27 cellular contexts compared by ENCODE assay signal in the genomic region with DNA sequence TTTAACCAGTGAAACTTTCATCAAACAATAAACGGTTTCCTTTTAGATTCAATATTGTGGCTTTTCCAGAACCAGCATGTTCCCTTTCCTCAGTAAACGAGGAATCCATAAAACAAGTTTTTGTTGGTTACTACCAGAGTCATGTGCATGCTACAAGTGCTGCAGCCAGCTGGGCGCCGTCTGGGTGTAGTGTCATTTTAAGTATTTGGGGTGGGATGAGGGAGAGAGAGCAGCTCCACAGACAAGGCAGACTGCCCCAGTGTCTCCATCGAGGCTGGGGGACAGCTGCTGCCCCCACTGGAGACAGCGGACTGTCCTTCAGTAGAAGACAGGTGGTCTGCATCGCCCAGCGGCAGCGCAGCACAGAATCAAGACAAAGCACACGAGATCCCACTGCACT. TPM values are rescaled to one million over a fixed set of nuclear protein-coding genes. Genes with fewer than 3 reads are reported as not detected.
DNase-seq lines count a peak whose midpoint lies in the region; ATAC-seq, FAIRE-seq and TF ChIP-seq lines count a peak whose summit lies in the region.
"Had no signal": no experiment of that assay in that cellular context is flagged by ENCODE, and none has a peak within 500 bp of the region (broad histone marks: within the 10 kb centered on the region; RNA-seq: fewer than 3 reads in every experiment).

No MANE protein-coding gene starts in this region.

- H3K4me1 ChIP-seq in A673 (ENCODE audit: insufficient read depth, low read length, poor library complexity, severe bottlenecking) (no peaks in the 10 kb centered on the region), HUES64 (ENCODE audit: insufficient read depth, low read length) (peaks cover 27% of the 10 kb centered on the region), H1 (replicated peaks in 1 of 4; ENCODE audit: control insufficient read depth in 3 of 4, insufficient read depth in 4 of 4, low read length in 3 of 4) (peaks cover 5 to 18% (median 13%) of the 10 kb centered on the region in 4 experiments)
- H3K4me1 ChIP-seq: colonic mucosa had no signal

- H3K36me3 Mint-ChIP-seq in nephron progenitor cell (ENCODE audit: low read depth), result peaks cover 41% of the 10 kb centered on the region

- no peak for TF ChIP-seq CTCF in A673 (conservative IDR thresholded peaks at IDR 0.05; ENCODE audit: low read depth, low read length)
- TF ChIP-seq CTCF in H1 (IDR thresholded peaks at IDR 0.05; ENCODE audit: control extremely low read depth in 1 of 3, insufficient read depth in 1 of 3, low read depth in 1 of 3, low read length in 3 of 3), result no peak
- no peak for TF ChIP-seq CTCF in nephron progenitor cell (IDR thresholded peaks at IDR 0.05)

- H3K9ac ChIP-seq in HUES64 (ENCODE audit: low read depth, low read length) (no peak overlapping the region), H1 (replicated peaks in 1 of 4; ENCODE audit: extremely low read depth in 1 of 4, low read depth in 3 of 4, low read length in 3 of 4) (no peak overlapping the region)

- H2AK5ac ChIP-seq in H1 (ENCODE audit: low read depth, low read length), result no peak overlapping the region

- TSS peak; percentile 55 for BruUV-seq in A673 (replicated peaks; lab: Mats Ljungman, UMichigan)

- H2AFZ ChIP-seq in H1 (ENCODE audit: low read length), result no peak overlapping the region
- H2AFZ ChIP-seq: PC-9 had no signal

- intact Hi-C loops in A673 (cut with micrococcal nuclease; ENCODE audit: unreplicated experiment), result no loop called here

- no peak for FAIRE-seq in H1 (lab: Jason Lieb, UNC)
- FAIRE-seq: D721Med, GM12892, islet of Langerhans had no signal

- H4K5ac ChIP-seq in H1 (ENCODE audit: insufficient read length, low read depth, low read length), result no peak overlapping the region

- peaks cover 0 to 9% of the 10 kb centered on the region in 2 experiments for H4K20me1 ChIP-seq in H1 (replicated peaks in 1 of 2; ENCODE audit: control insufficient read depth in 1 of 2, insufficient read depth in 2 of 2, low read length in 2 of 2)

- no peak overlapping the region for H3K56ac ChIP-seq in H1 (replicated peaks; ENCODE audit: insufficient read length, low read depth, low read length)

- peaks cover 0 to under 1% of the 10 kb centered on the region in 2 experiments; a peak in 1 of 4 replicates for H3K79me2 ChIP-seq in H1 (ENCODE audit: control insufficient read depth in 1 of 2, insufficient read depth in 2 of 2, low read length in 2 of 2)

- H2BK12ac ChIP-seq in H1 (ENCODE audit: low read depth, low read length), result peak overlapping the region; percentile 76; the same call in 1 of the 2 replicates

- H3K4me3 ChIP-seq in A673 (ENCODE audit: low read depth, low read length, poor library complexity, severe bottlenecking) (no peak overlapping the region), HUES64 (ENCODE audit: low read length) (no peak overlapping the region), H1 (ENCODE audit: extremely low read depth in 1 of 4, insufficient read depth in 2 of 4, low read depth in 3 of 4, low read length in 4 of 4) (no peak overlapping the region)
- H3K4me3 ChIP-seq: colonic mucosa, gastrocnemius medialis, mucosa of descending colon, PC-9 had no signal

- peak overlapping the region; percentile 61 for H2BK5ac ChIP-seq in H1 (ENCODE audit: low read depth, low read length)

- WGBS in HUES64, result 87% methylated on average over 10 of the region's 10 CpGs
- WGBS in H1 (ENCODE audit: extremely low coverage in 1 of 2, insufficient coverage in 1 of 2, insufficient read length in 1 of 2, insufficient replicate concordance in 2 of 2, low coverage in 1 of 2, low lambda C conversion rate in 2 of 2, missing lambda C conversion rate in 1 of 2), 2 experiments, result 85% methylated on average over 10 of the region's 10 CpGs; no CpG with 5 or more reads in 1 of the 2 experiments

- POLR2A ChIA-PET in A673 (lab: Charles Lee; ENCODE audit: low non-redundant PET), result no interaction called here
- POLR2A ChIA-PET in H1 (lab: Charles Lee; ENCODE audit: partially characterized antibody), result interaction anchor here (0.5 to 31.1 kb wide), 5 partner anchors 9 to 107 kb away, joined by 3 to 573 read pairs (median 5); a partner anchor contains a TSS

- no peak for TF ChIP-seq POLR2A in H1 (IDR thresholded peaks at IDR 0.05; ENCODE audit: control extremely low read depth in 1 of 2, low read depth in 2 of 2, low read length in 2 of 2)

- CTCF ChIA-PET in A673 (lab: Charles Lee), result no interaction called here
- CTCF ChIA-PET in H1 (lab: Charles Lee; ENCODE audit: partially characterized antibody), result interaction anchor here (1.1 to 6.3 kb wide), 8 partner anchors 10 to 105 kb away, joined by 3 to 55 read pairs (median 10); a partner anchor contains a TSS

- H3K18ac ChIP-seq in H1 (ENCODE audit: extremely low read depth, low read length), result no peak overlapping the region

- no peak overlapping the region for H3K4me3 Mint-ChIP-seq in nephron progenitor cell
- H3K4me3 Mint-ChIP-seq: activated CD8-positive, alpha-beta T cell treated with anti-CD3 and anti-CD28 coated beads, Interleukin-2, amount 10 ng/mL, durations not matched to agents 7 days and 5 days; CD14-positive monocyte; HFFc6 had no signal

- H3K14ac ChIP-seq in H1 (ENCODE audit: insufficient read length), result no peak overlapping the region

- no peak for TF ChIP-seq RAD21 in H1 (IDR thresholded peaks at IDR 0.05 in 1 of 2, conservative IDR thresholded peaks at IDR 0.05 in 1 of 2; ENCODE audit: low read depth in 2 of 2, low read length in 2 of 2)

- H3K27me3 ChIP-seq in A673 (replicated peaks; ENCODE audit: insufficient read depth, low read depth, low read length, poor library complexity), result no peaks in the 10 kb centered on the region
- H3K27me3 ChIP-seq in HUES64 (ENCODE audit: insufficient read depth, low read length), result no peaks in the 10 kb centered on the region
- no peaks in the 10 kb centered on the region for H3K27me3 ChIP-seq in H1 (replicated peaks in 1 of 4; ENCODE audit: control insufficient read depth in 3 of 4, extremely low read depth in 1 of 4, insufficient read depth in 3 of 4, low read length in 3 of 4)
- H3K27me3 ChIP-seq: colonic mucosa, gastrocnemius medialis had no signal

- H3K27ac ChIP-seq in A673 (ENCODE audit: low read depth, low read length, poor library complexity, severe bottlenecking) (no peak overlapping the region), HUES64 (ENCODE audit: low read depth, low read length) (peak overlapping the region; percentile 31; the same call in 1 of the 2 replicates), H1 (ENCODE audit: low read depth, low read length) (no peak overlapping the region)
- H3K27ac ChIP-seq: colonic mucosa, gastrocnemius medialis, PC-9 had no signal

- peak overlapping the region; percentile 54; the same call in 1 of the 2 replicates for H2BK15ac ChIP-seq in H1 (ENCODE audit: low read length)

- no peaks in the 10 kb centered on the region for H3K9me3 Mint-ChIP-seq in nephron progenitor cell
- H3K9me3 Mint-ChIP-seq: CD14-positive monocyte, HFFc6 had no signal

- ATAC-seq in HG03280 (IDR thresholded peaks at IDR 0.05; ENCODE audit: unreplicated experiment), result no peak
- ATAC-seq: activated CD8-positive, alpha-beta T cell treated with anti-CD3 and anti-CD28 coated beads, Interleukin-2, amount 10 ng/mL, durations not matched to agents 7 days and 5 days; gastrocnemius medialis; mucosa of descending colon had no signal

- no peak overlapping the region for H4K8ac ChIP-seq in H1 (ENCODE audit: extremely low read depth, insufficient read depth, low read length)

- no peak overlapping the region for H4K91ac ChIP-seq in H1 (replicated peaks; ENCODE audit: insufficient read length, low read length)

- peak overlapping the region; percentile 66 for H3K27ac Mint-ChIP-seq in nephron progenitor cell

- H3K4me2 ChIP-seq in H1 (ENCODE audit: insufficient read depth in 1 of 2, low read depth in 2 of 2, low read length in 2 of 2), result no peak overlapping the region
- H3K4me2 ChIP-seq: PC-9 had no signal

- no peaks in the 10 kb centered on the region for H3K27me3 Mint-ChIP-seq in nephron progenitor cell (ENCODE audit: low read depth, poor library complexity)
- H3K27me3 Mint-ChIP-seq: progenitor cell of endocrine pancreas had no signal

- no peak for TF ChIP-seq EP300 in H1 (IDR thresholded peaks at IDR 0.05; ENCODE audit: borderline replicate concordance in 1 of 2, low read depth in 2 of 2, low read length in 2 of 2)

- no peak overlapping the region for H3K23ac ChIP-seq in H1 (ENCODE audit: insufficient read length)

- no peak overlapping the region for H2BK20ac ChIP-seq in H1 (ENCODE audit: low read length)

- DNase-seq in A673 (ENCODE audit: low spot score) (no peak), H1 (ENCODE audit: low read depth in 1 of 2, low spot score in 2 of 2) (no peak), nephron progenitor cell (no peak), SHP77 (lab: John Stamatoyannopoulos, UW) (no peak)
- no peak for DNase-seq in stimulated activated CD4-positive, alpha-beta T cell treated with anti-CD3 and anti-CD28 coated beads, Interleukin-4, amount 100 ng/mL, for 4 hours
- DNase-seq: activated CD4-positive, CD25-positive, alpha-beta regulatory T cell treated with anti-CD3 and anti-CD28 coated beads, Interleukin-2, amount 50 U/mL, for 72 hours; activated CD8-positive, alpha-beta T cell treated with anti-CD3 and anti-CD28 coated beads, Interleukin-2, amount 10 ng/mL, durations not matched to agents 7 days and 5 days; activated naive CD4-positive, alpha-beta T cell; activated T-cell treated with anti-CD3 and anti-CD28 coated beads, Interleukin-2, amount 50 U/mL, for 48 hours; colonic mucosa; gastrocnemius medialis; HFFc6; hippocampal formation; NCI-H1436 treated with DMSO at 0.1 percent for 48 hours; NCI-H510A; NK-92 treated with Interleukin-12 subunit alpha and Interleukin-12 subunit beta, amount 100 ng/mL, for 24 hours; PC-9 had no signal

- 0 out of 2 replicates have a peak, but pooled peaks cover 4% of the 10 kb centered on the region for H3K23me2 ChIP-seq in H1 (ENCODE audit: low read depth, low read length)

- H3K79me1 ChIP-seq in H1 (ENCODE audit: low read depth, low read length), result 0 out of 2 replicates have a peak, but pooled peaks cover 2% of the 10 kb centered on the region

- no peak overlapping the region for H2BK120ac ChIP-seq in H1 (replicated peaks; ENCODE audit: low read depth, low read length)

- H3K9me3 ChIP-seq in A673 (ENCODE audit: low read depth, low read length, poor library complexity, severe bottlenecking) (no peaks in the 10 kb centered on the region), HUES64 (ENCODE audit: insufficient read depth, low read depth, low read length) (no peaks in the 10 kb centered on the region), H1 (ENCODE audit: insufficient read depth in 2 of 2, low read depth in 1 of 2, low read length in 1 of 2) (peaks cover 0 to 3% of the 10 kb centered on the region in 2 experiments; a peak in 1 of 4 replicates)
- H3K9me3 ChIP-seq: colonic mucosa, gastrocnemius medialis, mucosa of descending colon had no signal

- no peak overlapping the region for H3K4ac ChIP-seq in H1 (replicated peaks; ENCODE audit: insufficient read length, low read depth, low read length)

- H3K36me3 ChIP-seq in A673 (ENCODE audit: insufficient read depth, low read length, poor library complexity, severe bottlenecking) (peaks cover 56% of the 10 kb centered on the region), HUES64 (ENCODE audit: insufficient read depth, low read length) (peaks cover 50% of the 10 kb centered on the region), H1 (ENCODE audit: control insufficient read depth in 2 of 4, insufficient read depth in 4 of 4, low read length in 3 of 4) (peaks cover 7 to 39% (median 19%) of the 10 kb centered on the region in 4 experiments)

- H3K4me1 Mint-ChIP-seq in nephron progenitor cell, result peaks cover 6% of the 10 kb centered on the region
- H3K4me1 Mint-ChIP-seq: CD14-positive monocyte had no signal

RNA-seq across cellular contexts. Expression of a gene that starts 17.3 kb away (rescaled TPM):
- total RNA-seq in A673 (2021), result 73.3 and 73.9 TPM in 2 replicates
- 57.9 TPM for polyA plus RNA-seq in HUES64 (2013, experiment 1 of 2)
- polyA plus RNA-seq in HUES64 (2013, experiment 2 of 2), result 50.6 TPM
- 50.5 and 50.6 TPM in 2 replicates for total RNA-seq in H1 (2021; fragmentation: NEBNext Ultra II Directional; extraction: Animal tissue kit (Norgen Biotek cat#: 25700))
- polyA plus RNA-seq in H1 (2011; rRNA removed), result 34.1 and 36.0 TPM in 2 replicates
- 57.0 TPM for polyA plus RNA-seq in H1 (2011; cell fraction: cytosol; rRNA removed)
- polyA plus RNA-seq in H1 (2011; cell fraction: nucleus; rRNA removed), result 13.7 TPM
- polyA plus RNA-seq in H1 (2012, experiment 1 of 2), result 49.1 to 62.4 TPM (median 51.3 TPM) in 4 replicates
- polyA plus RNA-seq in H1 (2012, experiment 2 of 2), result 33.4 TPM
- 54.3 TPM for polyA plus RNA-seq in H1 (2013, experiment 1 of 2)
- 54.7 TPM for polyA plus RNA-seq in H1 (2013, experiment 2 of 2)
- 11.3 and 14.8 TPM in 2 replicates for polyA minus RNA-seq in H1 (2011; rRNA and poly(A)+ RNA removed)
- 18.1 TPM for polyA minus RNA-seq in H1 (2011; cell fraction: cytosol; rRNA and poly(A)+ RNA removed)
- polyA minus RNA-seq in H1 (2011; cell fraction: nucleus; rRNA and poly(A)+ RNA removed), result 9.9 TPM

RNA-seq across cellular contexts. Expression of a gene that starts 17.5 kb away (rescaled TPM):
- total RNA-seq in A673 (2021), result 1,564 and 1,637 TPM in 2 replicates
- 2,082 TPM for polyA plus RNA-seq in HUES64 (2013, experiment 1 of 2)
- polyA plus RNA-seq in HUES64 (2013, experiment 2 of 2), result 2,092 TPM
- total RNA-seq in H1 (2021; fragmentation: NEBNext Ultra II Directional; extraction: Animal tissue kit (Norgen Biotek cat#: 25700)), result 1,831 and 1,889 TPM in 2 replicates
- polyA plus RNA-seq in H1 (2011; rRNA removed), result 2,448 and 2,722 TPM in 2 replicates
- 4,965 TPM for polyA plus RNA-seq in H1 (2011; cell fraction: cytosol; rRNA removed)
- 2,178 TPM for polyA plus RNA-seq in H1 (2011; cell fraction: nucleus; rRNA removed)
- 2,603 to 3,842 TPM (median 3,090 TPM) in 4 replicates for polyA plus RNA-seq in H1 (2012, experiment 1 of 2)
- polyA plus RNA-seq in H1 (2012, experiment 2 of 2), result 9,007 TPM
- 5,141 TPM for polyA plus RNA-seq in H1 (2013, experiment 1 of 2)
- polyA plus RNA-seq in H1 (2013, experiment 2 of 2), result 5,188 TPM
- 246 and 282 TPM in 2 replicates for polyA minus RNA-seq in H1 (2011; rRNA and poly(A)+ RNA removed)
- polyA minus RNA-seq in H1 (2011; cell fraction: cytosol; rRNA and poly(A)+ RNA removed), result 329 TPM
- polyA minus RNA-seq in H1 (2011; cell fraction: nucleus; rRNA and poly(A)+ RNA removed), result 840 TPM

RNA-seq across cellular contexts. Expression of a gene that starts 26.0 kb away (rescaled TPM):
- not detected in 2 replicates for total RNA-seq in A673 (2021)
- polyA plus RNA-seq in HUES64 (2013, experiment 1 of 2), result not detected
- not detected for polyA plus RNA-seq in HUES64 (2013, experiment 2 of 2)
- total RNA-seq in H1 (2021; fragmentation: NEBNext Ultra II Directional; extraction: Animal tissue kit (Norgen Biotek cat#: 25700)), result not detected in 2 replicates
- not detected in 2 replicates for polyA plus RNA-seq in H1 (2011; rRNA removed)
- polyA plus RNA-seq in H1 (2011; cell fraction: cytosol; rRNA removed), result not detected
- polyA plus RNA-seq in H1 (2011; cell fraction: nucleus; rRNA removed), result not detected
- polyA plus RNA-seq in H1 (2012, experiment 1 of 2), result 0.15 TPM in 1 of 4 replicates, not detected in the others
- polyA plus RNA-seq in H1 (2012, experiment 2 of 2), result not detected
- polyA plus RNA-seq in H1 (2013, experiment 1 of 2), result not detected
- not detected for polyA plus RNA-seq in H1 (2013, experiment 2 of 2)
- polyA minus RNA-seq in H1 (2011; rRNA and poly(A)+ RNA removed), result not detected in 2 replicates
- not detected for polyA minus RNA-seq in H1 (2011; cell fraction: cytosol; rRNA and poly(A)+ RNA removed)
- not detected for polyA minus RNA-seq in H1 (2011; cell fraction: nucleus; rRNA and poly(A)+ RNA removed)
- total RNA-seq: activated CD8-positive, alpha-beta T cell treated with anti-CD3 and anti-CD28 coated beads, Interleukin-2, amount 10 ng/mL, durations not matched to agents 7 days and 5 days; colonic mucosa; gastrocnemius medialis; HFFc6; lower leg skin; mucosa of descending colon; PC-9; progenitor cell of endocrine pancreas; urinary bladder had no signal
- polyA plus RNA-seq: CD14-positive monocyte, urinary bladder had no signal
